8 cellular contexts compared by ENCODE assay signal in genomic region chr12:108691995-108692808, GRCh38. TPM values are rescaled to one million over a fixed set of nuclear protein-coding genes. Genes with fewer than 3 reads are reported as not detected.
DNase-seq lines count a peak whose midpoint lies in the region; ATAC-seq lines count a peak whose summit lies in the region.

No MANE protein-coding gene starts in this region.

- H3K4me1 ChIP-seq in HUES64 (ENCODE audit: insufficient read depth, low read length) (peaks cover 38% of the 10 kb centered on the region), aorta (ENCODE audit: control insufficient read depth in 1 of 2, insufficient read depth in 2 of 2, low read length in 2 of 2) (peaks cover 3 to 7% of the 10 kb centered on the region in 2 donors)

- no peak overlapping the region for H3K4me3 ChIP-seq in HUES64 (ENCODE audit: low read length)
- H3K4me3 ChIP-seq in aorta (ENCODE audit: low read length in 2 of 2) = no peak overlapping the region

- H3K36me3 ChIP-seq in HUES64 (ENCODE audit: insufficient read depth, low read length) (peaks cover 13% of the 10 kb centered on the region; the same call in 1 of the 2 replicates), aorta (ENCODE audit: control insufficient read depth in 1 of 2, insufficient read depth in 2 of 2, low read length in 1 of 2) (no peaks in the 10 kb centered on the region)

- 58% methylated on average over 9 of the region's 9 CpGs for WGBS in HUES64
- 8 to 10% methylated on average over 9 of the region's 9 CpGs for WGBS in aorta, 2 donors

- peak overlapping the region; percentile 95 for H3K27ac Mint-ChIP-seq in dendritic cell treated with granulocyte-macrophage colony-stimulating factor and Interleukin-4, amounts not matched to agents 40 ng/mL and 50 ng/mL, for 4 days

- no peaks in the 10 kb centered on the region for H3K36me3 Mint-ChIP-seq in activated T-cell treated with anti-CD3 and anti-CD28 coated beads, Interleukin-2, amount 50 U/mL, for 4 hours (ENCODE audit: insufficient read depth)
- H3K36me3 Mint-ChIP-seq in dendritic cell treated with granulocyte-macrophage colony-stimulating factor and Interleukin-4, amounts not matched to agents 40 ng/mL and 50 ng/mL, for 4 days (ENCODE audit: low read depth) = peaks cover 48% of the 10 kb centered on the region

- intact Hi-C loops in dendritic cell treated with granulocyte-macrophage colony-stimulating factor and Interleukin-4, amounts not matched to agents 40 ng/mL and 50 ng/mL, for 4 days (cut with micrococcal nuclease) = loop anchor here (1.0 to 2.0 kb wide), 2 partner anchors 17 to 39 kb away; partner anchors contain the start of gene CORO1C
- intact Hi-C loops in aorta (cut with DNase I) = loop anchor here (5.0 kb wide), 2 partner anchors 35 to 40 kb away; partner anchors contain the start of gene CORO1C (in 1 of the 2)

- peak overlapping the region; percentile 93 for H3K27ac ChIP-seq in HUES64 (ENCODE audit: low read depth, low read length)
- peak overlapping the region; percentile 86 to 100 for H3K27ac ChIP-seq in aorta (ENCODE audit: low read depth in 1 of 2, low read length in 2 of 2)

- no peaks in the 10 kb centered on the region for H3K9me3 Mint-ChIP-seq in activated T-cell treated with anti-CD3 and anti-CD28 coated beads, Interleukin-2, amount 50 U/mL, for 4 hours
- no peaks in the 10 kb centered on the region for H3K9me3 Mint-ChIP-seq in dendritic cell treated with granulocyte-macrophage colony-stimulating factor and Interleukin-4, amounts not matched to agents 40 ng/mL and 50 ng/mL, for 4 days

- H3K27me3 Mint-ChIP-seq in activated T-cell treated with anti-CD3 and anti-CD28 coated beads, Interleukin-2, amount 50 U/mL, for 4 hours (ENCODE audit: low read depth) = no peaks in the 10 kb centered on the region
- H3K27me3 Mint-ChIP-seq in dendritic cell treated with granulocyte-macrophage colony-stimulating factor and Interleukin-4, amounts not matched to agents 40 ng/mL and 50 ng/mL, for 4 days = no peaks in the 10 kb centered on the region

- H3K4me1 Mint-ChIP-seq in activated T-cell treated with anti-CD3 and anti-CD28 coated beads, Interleukin-2, amount 50 U/mL, for 4 hours (ENCODE audit: low read depth) = peaks cover 74% of the 10 kb centered on the region
- H3K4me1 Mint-ChIP-seq in dendritic cell treated with granulocyte-macrophage colony-stimulating factor and Interleukin-4, amounts not matched to agents 40 ng/mL and 50 ng/mL, for 4 days (ENCODE audit: low read depth) = peaks cover 83% of the 10 kb centered on the region

- H3K27me3 ChIP-seq in HUES64 (ENCODE audit: insufficient read depth, low read length) (no peaks in the 10 kb centered on the region), aorta (ENCODE audit: control insufficient read depth in 1 of 2, insufficient read depth in 2 of 2, low read length in 1 of 2) (no peaks in the 10 kb centered on the region)

- H3K4me3 Mint-ChIP-seq in activated T-cell treated with anti-CD3 and anti-CD28 coated beads, Interleukin-2, amount 50 U/mL, for 4 hours = peak overlapping the region; percentile 57
- H3K4me3 Mint-ChIP-seq in dendritic cell treated with granulocyte-macrophage colony-stimulating factor and Interleukin-4, amounts not matched to agents 40 ng/mL and 50 ng/mL, for 4 days = peak overlapping the region; percentile 27

- no peak for ATAC-seq in activated T-cell treated with anti-CD3 and anti-CD28 coated beads, Interleukin-2, amount 50 U/mL, for 4 hours
- ATAC-seq in aorta (ENCODE audit: low FRiP score) = peak; percentile 43

- H3K9ac ChIP-seq in HUES64 (ENCODE audit: low read depth, low read length) = peak overlapping the region; percentile 34

- no peaks in the 10 kb centered on the region for H3K9me3 ChIP-seq in HUES64 (ENCODE audit: insufficient read depth, low read depth, low read length)
- H3K9me3 ChIP-seq in aorta (ENCODE audit: control insufficient read depth, low read length) = no peaks in the 10 kb centered on the region

- DNase-seq in activated T-cell treated with anti-CD3 and anti-CD28 coated beads, Interleukin-2, amount 50 U/mL, for 4 hours = no peak
- DNase-seq in activated T-cell treated with anti-CD3 and anti-CD28 coated beads, Interleukin-2, amount 50 U/mL, for 48 hours = no peak
- peak; percentile 96 for DNase-seq in SHP77 treated with DMSO at 0.1 percent for 48 hours (lab: John Stamatoyannopoulos, UW)
- DNase-seq in middle frontal gyrus (ENCODE audit: extremely low spot score, low spot score) = peak; percentile 46
- DNase-seq in aorta = peak in 1 of 2 donors; percentile 80
- no peak for DNase-seq in stimulated activated CD4-positive, alpha-beta T cell treated with anti-CD3 and anti-CD28 coated beads, Interleukin-4, amount 100 ng/mL, for 4 hours

RNA-seq across cellular contexts. Expression of gene CORO1C, which starts 39.1 kb away (rescaled TPM):
- total RNA-seq in activated T-cell treated with anti-CD3 and anti-CD28 coated beads, Interleukin-2, amount 50 U/mL, for 4 hours = 10 to 100 TPM; 41.3 to 59.7 (median 47.7) TPM
- polyA plus RNA-seq in HUES64 (2013, experiment 1 of 2) = 74.6 TPM
- polyA plus RNA-seq in HUES64 (2013, experiment 2 of 2) = 80.3 TPM
- 100 to 1,000 TPM; 207 to 387 TPM for total RNA-seq in aorta
- 100 to 1,000 TPM in 1 of 2 donors, 10 to 100 TPM in 1; 68.0 to 145 TPM for polyA plus RNA-seq in aorta

RNA-seq across cellular contexts. Expression of gene SELPLG, which starts 58.5 kb away (rescaled TPM):
- 10 to 100 TPM; 16.8 to 19.0 (median 17.5) TPM for total RNA-seq in activated T-cell treated with anti-CD3 and anti-CD28 coated beads, Interleukin-2, amount 50 U/mL, for 4 hours
- polyA plus RNA-seq in HUES64 (2013, experiment 1 of 2) = not detected
- polyA plus RNA-seq in HUES64 (2013, experiment 2 of 2) = not detected
- 10 to 100 TPM in 1 of 2 donors, 1 to 10 TPM in 1; 8.1 to 13.0 TPM for total RNA-seq in aorta
- polyA plus RNA-seq in aorta = 1 to 10 TPM in 1 of 2 donors, under 1 TPM in 1; 0.87 to 5.4 TPM

Comparison
In these comparisons a context has a peak if more than half of its experiments do, and no peak if none do; other contexts are left out.
1. DNase-seq: peak in SHP77 treated with DMSO at 0.1 percent for 48 hours (single experiment) and middle frontal gyrus (single experiment); none in activated T-cell treated with anti-CD3 and anti-CD28 coated beads, Interleukin-2, amount 50 U/mL, for 4 hours (single experiment), activated T-cell treated with anti-CD3 and anti-CD28 coated beads, Interleukin-2, amount 50 U/mL, for 48 hours (0 of 2) and stimulated activated CD4-positive, alpha-beta T cell treated with anti-CD3 and anti-CD28 coated beads, Interleukin-4, amount 100 ng/mL, for 4 hours (0 of 2).